ENCODE assay signal across 8 cellular contexts in the genomic region with DNA sequence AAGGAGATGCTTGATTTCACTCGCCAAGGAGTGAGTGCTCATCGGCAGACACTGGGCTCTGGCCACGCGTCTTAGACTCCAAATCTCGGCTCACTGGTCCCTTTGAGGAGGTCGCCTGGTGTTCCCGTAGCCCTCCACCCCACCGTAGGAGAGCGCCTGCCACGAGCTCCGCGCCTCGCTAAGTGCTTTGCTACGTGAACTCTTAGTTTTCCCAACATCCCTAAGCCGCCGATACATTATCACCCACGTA. TPM values are rescaled to one million over a fixed set of nuclear protein-coding genes. Genes with fewer than 3 reads are reported as not detected.
A peak's percentile ranks its signal among the peaks of the same experiment; 100 is the strongest.
DNase-seq lines count a peak whose midpoint lies in the region; ATAC-seq and TF ChIP-seq lines count a peak whose summit lies in the region.

No MANE protein-coding gene starts in this region.

- under 1% methylated on average over 17 of the region's 17 CpGs for WGBS in prostate gland

- peak overlapping the region; percentile 59 for H3K4me2 ChIP-seq in fibroblast of lung (ENCODE audit: extremely low read depth, insufficient read depth, low read length)

- ATAC-seq in HG03025 (IDR thresholded peaks at IDR 0.05; ENCODE audit: low FRiP score, unreplicated experiment) (no peak), GM18909 (IDR thresholded peaks at IDR 0.05; ENCODE audit: poor library complexity, unreplicated experiment) (no peak)

- intact Hi-C loops in prostate gland (cut with DNase I), result loop anchor here (5.0 kb wide), 1 partner anchor 61 kb away; no protein-coding TSS in a partner anchor

- H3K27ac ChIP-seq in Peyer's patch, result peak overlapping the region; percentile 10 to 32 (median 18)
- H3K27ac ChIP-seq in fibroblast of lung (ENCODE audit: insufficient read depth, low read length), result no peak overlapping the region
- H3K27ac ChIP-seq in prostate gland, result peak overlapping the region in 1 of 2 donors; percentile 14

- H3K79me2 ChIP-seq in fibroblast of lung (ENCODE audit: control insufficient read depth, insufficient read depth, low read length), result no peaks in the 10 kb centered on the region

- DNase-seq in Peyer's patch (no peak), fibroblast of lung (ENCODE audit: low read depth in 2 of 2) (peak in 1 of 2 donors; percentile 33), prostate gland (ENCODE audit: low spot score) (no peak), A172 (ENCODE audit: low spot score) (no peak)
- no peak for DNase-seq in stimulated activated CD4-positive, alpha-beta T cell treated with anti-CD3 and anti-CD28 coated beads, Interleukin-1b, Interleukin-23, amount 100 ng/mL, for 48 hours

- H3K9ac ChIP-seq in ES-I3 (ENCODE audit: low read depth, low read length) (peak overlapping the region; percentile 49), fibroblast of lung (ENCODE audit: insufficient read depth, low read length) (no peak overlapping the region)

- H3K9me3 ChIP-seq in ES-I3 (ENCODE audit: control insufficient read depth, insufficient read depth, low read length) (no peaks in the 10 kb centered on the region), Peyer's patch (no peaks in the 10 kb centered on the region), fibroblast of lung (ENCODE audit: control insufficient read depth, insufficient read depth, low read depth, low read length) (no peaks in the 10 kb centered on the region), prostate gland (no peaks in the 10 kb centered on the region)

- no peaks in the 10 kb centered on the region for H3K36me3 ChIP-seq in ES-I3 (ENCODE audit: insufficient read depth, low read length)
- H3K36me3 ChIP-seq in Peyer's patch, result peaks cover 0 to 4% (median 0%) of the 10 kb centered on the region in 3 donors
- no peaks in the 10 kb centered on the region for H3K36me3 ChIP-seq in fibroblast of lung (ENCODE audit: control insufficient read depth, insufficient read depth, low read length)
- no peaks in the 10 kb centered on the region for H3K36me3 ChIP-seq in prostate gland

- H3K27me3 ChIP-seq in Peyer's patch (no peaks in the 10 kb centered on the region), fibroblast of lung (ENCODE audit: control insufficient read depth, insufficient read depth, low read length) (peaks cover 15% of the 10 kb centered on the region), prostate gland (replicated peaks; ENCODE audit: insufficient read depth) (no peaks in the 10 kb centered on the region)

- no peaks in the 10 kb centered on the region for H4K20me1 ChIP-seq in fibroblast of lung (ENCODE audit: control insufficient read depth, extremely low read depth, insufficient read depth, low read length)

- H2AFZ ChIP-seq in fibroblast of lung (ENCODE audit: low read length), result peak overlapping the region; percentile 50

- H3K4me1 ChIP-seq in ES-I3 (ENCODE audit: insufficient read depth, low read length), result 0 out of 2 replicates have a peak, but pooled peaks cover 9% of the 10 kb centered on the region
- peaks cover 0 to 42% (median 4%) of the 10 kb centered on the region in 4 donors for H3K4me1 ChIP-seq in Peyer's patch
- peaks cover 5% of the 10 kb centered on the region for H3K4me1 ChIP-seq in fibroblast of lung (ENCODE audit: control insufficient read depth, extremely low read depth, insufficient read depth, low read length)
- peaks cover 15% of the 10 kb centered on the region for H3K4me1 ChIP-seq in prostate gland (replicated peaks)

- H3K4me3 ChIP-seq in Peyer's patch (peak overlapping the region; percentile 31 to 64 (median 42)), fibroblast of lung (replicated peaks in 1 of 4; ENCODE audit: control extremely low read depth in 1 of 4, insufficient read depth in 1 of 4, low read depth in 3 of 4, low read length in 4 of 4) (peak overlapping the region; percentile 5 to 59 (median 32)), prostate gland (peak overlapping the region; percentile 16 to 21)

- TF ChIP-seq CTCF in Peyer's patch (IDR thresholded peaks at IDR 0.05), result no peak
- no peak for TF ChIP-seq CTCF in fibroblast of lung (conservative IDR thresholded peaks at IDR 0.05 in 1 of 2, IDR thresholded peaks at IDR 0.05 in 1 of 2; ENCODE audit: low read depth in 1 of 2, low read length in 2 of 2)
- no peak for TF ChIP-seq CTCF in prostate gland (IDR thresholded peaks at IDR 0.05)

- TF ChIP-seq POLR2A in Peyer's patch (IDR thresholded peaks at IDR 0.05), result no peak
- no peak for TF ChIP-seq POLR2A in prostate gland (IDR thresholded peaks at IDR 0.05)

RNA-seq across cellular contexts. Expression of a gene that starts 0.8 kb away (rescaled TPM):
- total RNA-seq in Peyer's patch (10 to 100 TPM; 19.3 to 63.5 (median 35.7) TPM), fibroblast of lung (0.50 and 1.0 TPM in 2 replicates), prostate gland (10 to 100 TPM in 1 of 2 donors, under 1 TPM in 1; 0.36 to 28.5 TPM)
- 0.30 and 2.3 TPM in 2 replicates for polyA plus RNA-seq in fibroblast of lung
- polyA plus RNA-seq in fibroblast of lung (2012), result 0.54 and 1.3 TPM in 2 replicates
- polyA minus RNA-seq in fibroblast of lung (ENCODE audit: low replicate concordance), result 2.6 and 5.9 TPM in 2 replicates
- total RNA-seq in A172 (2014; rRNA removed; shearing (Covaris generic)), result 3.2 and 3.7 TPM in 2 replicates
